17 cellular contexts compared by ENCODE assay signal in the genomic region with DNA sequence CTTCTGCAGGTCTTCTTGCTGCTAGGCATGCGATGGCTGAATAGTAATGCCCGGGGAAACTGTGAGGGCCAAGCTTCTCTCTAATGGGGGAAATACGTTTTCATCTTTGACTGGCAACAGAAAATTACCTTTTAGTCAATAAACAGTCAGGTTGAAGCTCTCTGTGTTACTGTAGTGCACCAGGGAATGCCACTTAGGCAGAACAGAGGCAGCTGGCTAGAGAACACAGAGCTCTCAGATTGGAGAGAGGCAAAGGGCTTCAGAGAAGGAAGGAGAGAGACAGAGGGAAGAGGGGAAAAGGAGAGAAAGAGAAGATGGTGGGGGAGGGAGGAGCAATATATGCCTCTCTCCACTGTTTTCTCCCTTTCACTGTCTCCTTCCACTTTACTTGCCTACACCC. TPM values are rescaled to one million over a fixed set of nuclear protein-coding genes. Genes with fewer than 3 reads are reported as not detected.
DNase-seq lines count a peak whose midpoint lies in the region; ATAC-seq, FAIRE-seq and TF ChIP-seq lines count a peak whose summit lies in the region.
"Had no signal": no experiment of that assay in that cellular context is flagged by ENCODE, and none has a peak within 500 bp of the region (broad histone marks: within the 10 kb centered on the region; RNA-seq: fewer than 3 reads in every experiment).

No MANE protein-coding gene starts in this region.

- BruUV-seq in K562 (replicated peaks; lab: Mats Ljungman, UMichigan), result no TSS peak

- no peak for FAIRE-seq in K562 (lab: Jason Lieb, UNC)
- FAIRE-seq: D721Med had no signal

- H3K79me2 ChIP-seq in K562 (ENCODE audit: control insufficient read depth, insufficient read depth, low read length), result no peaks in the 10 kb centered on the region

- H3K4me1 ChIP-seq in HEK293 (ENCODE audit: control insufficient read depth, insufficient read depth, low read length), result no peaks in the 10 kb centered on the region
- no peaks in the 10 kb centered on the region; a peak in 1 of 5 replicates for H3K4me1 ChIP-seq in K562 (replicated peaks in 1 of 2; ENCODE audit: control insufficient read depth in 2 of 2, insufficient read depth in 2 of 2, low read length in 2 of 2)
- H3K4me1 ChIP-seq in neuron (ENCODE audit: insufficient read depth, low read length), result no peaks in the 10 kb centered on the region
- H3K4me1 ChIP-seq: SJCRH30 had no signal

- H3K36me3 ChIP-seq in HEK293 (ENCODE audit: control insufficient read depth in 2 of 2, insufficient read depth in 1 of 2, low read length in 2 of 2) (no peaks in the 10 kb centered on the region), K562 (ENCODE audit: control insufficient read depth, insufficient read depth, low read length) (no peaks in the 10 kb centered on the region), neuron (ENCODE audit: insufficient read depth, low read length) (no peaks in the 10 kb centered on the region)
- H3K36me3 ChIP-seq: SJCRH30 had no signal

- H4K20me1 ChIP-seq in K562 (replicated peaks; ENCODE audit: control insufficient read depth, insufficient read depth, low read length), result no peaks in the 10 kb centered on the region

- no peak overlapping the region for H3K9ac ChIP-seq in K562 (ENCODE audit: insufficient read depth in 1 of 2, low read depth in 2 of 2, low read length in 2 of 2)
- H3K9ac ChIP-seq: KMS-11 had no signal

- TF ChIP-seq EP300 in K562 (IDR thresholded peaks at IDR 0.05; ENCODE audit: low read length), result no peak

- intact Hi-C loops in K562 (cut with micrococcal nuclease), result no loop called here
- intact Hi-C loops in dorsolateral prefrontal cortex (cut with DNase I), result no loop called here

- in situ Hi-C loops in K562 (cut with MboI), result no loop called here

- TF ChIP-seq CTCF in C4-2B (conservative IDR thresholded peaks at IDR 0.05), result no peak
- no peak for TF ChIP-seq CTCF in HEK293 (tag by site-specific recombination; IDR thresholded peaks at IDR 0.05)
- TF ChIP-seq CTCF in K562 (IDR thresholded peaks at IDR 0.05 in 2 of 3, conservative IDR thresholded peaks at IDR 0.05 in 1 of 3; ENCODE audit: insufficient read depth in 2 of 3, low read depth in 1 of 3, low read length in 3 of 3), result no peak
- no peak for TF ChIP-seq CTCF in dorsolateral prefrontal cortex (IDR thresholded peaks at IDR 0.05 in 54 of 56, conservative IDR thresholded peaks at IDR 0.05 in 2 of 56; ENCODE audit: low read depth in 1 of 56, partially characterized antibody in 56 of 56)

- H3K27ac ChIP-seq in C4-2B, result peak overlapping the region; percentile 86; the same call in 1 of the 2 replicates
- no peak overlapping the region for H3K27ac ChIP-seq in HEK293 (ENCODE audit: extremely low read depth, low read depth, low read length)
- no peak overlapping the region for H3K27ac ChIP-seq in K562 (ENCODE audit: extremely low read depth, low read depth, low read length)
- peak overlapping the region in 1 of 59 donors; percentile 28 for H3K27ac ChIP-seq in dorsolateral prefrontal cortex
- H3K27ac ChIP-seq: KMS-11, SJCRH30 had no signal

- H3K27me3 ChIP-seq in K562 (ENCODE audit: control insufficient read depth in 2 of 2, insufficient read depth in 2 of 2, low read length in 2 of 2), result no peaks in the 10 kb centered on the region
- H3K27me3 ChIP-seq in neuron (ENCODE audit: insufficient read depth, low read length), result no peaks in the 10 kb centered on the region
- no peaks in the 10 kb centered on the region for H3K27me3 ChIP-seq in dorsolateral prefrontal cortex
- H3K27me3 ChIP-seq: SJCRH30 had no signal

- H3K4me3 ChIP-seq in HEK293 (ENCODE audit: low read depth, low read length) (no peak overlapping the region), K562 (no peak overlapping the region), neuron (ENCODE audit: low read length) (no peak overlapping the region), dorsolateral prefrontal cortex (no peak overlapping the region)
- H3K4me3 ChIP-seq: SJCRH30 had no signal

- H2AFZ ChIP-seq in K562 (ENCODE audit: low read depth, low read length), result peak overlapping the region; percentile 11; the same call in 1 of the 2 replicates
- peak overlapping the region; percentile 7 for H2AFZ ChIP-seq in neuron (ENCODE audit: low read depth, low read length)

- H3K9me3 ChIP-seq in HEK293 (ENCODE audit: control insufficient read depth, insufficient read depth, low read depth, low read length), result no peaks in the 10 kb centered on the region
- no peaks in the 10 kb centered on the region for H3K9me3 ChIP-seq in K562 (replicated peaks; ENCODE audit: control insufficient read depth, insufficient read depth, low read depth, low read length)
- no peaks in the 10 kb centered on the region for H3K9me3 ChIP-seq in neuron (ENCODE audit: low read length)
- H3K9me3 ChIP-seq: SJCRH30 had no signal

- ATAC-seq in K562, result peak; percentile 30; the same call in 2 of the 3 replicates
- no peak for ATAC-seq in HG02852 (IDR thresholded peaks at IDR 0.05; ENCODE audit: unreplicated experiment)
- ATAC-seq: Panc1 had no signal

- DNase-seq in K562 (ENCODE audit: extremely low read depth in 1 of 4, low spot score in 3 of 4), result no peak
- DNase-seq in dorsolateral prefrontal cortex, result no peak
- no peak for DNase-seq in retina
- DNase-seq: C1 segment of cervical spinal cord, DMS79 treated with DMSO at 0.1 percent for 48 hours, HFFc6, NCI-H1436, NCI-H2081, NCI-H526, SJCRH30 had no signal

- H3K4me2 ChIP-seq in K562 (ENCODE audit: insufficient read depth, low read length), result no peak overlapping the region
- H3K4me2 ChIP-seq: KMS-11 had no signal

- H3K9me1 ChIP-seq in K562 (ENCODE audit: control insufficient read depth, insufficient read depth, low read length), result no peaks in the 10 kb centered on the region

- CTCF ChIA-PET in HEK293 (lab: Yijun Ruan, JAX) (interaction anchor here (1.5 to 1.7 kb wide), 2 partner anchors 12 to 217 kb away, joined by 7 to 9 read pairs; no protein-coding TSS in a partner anchor), K562 (lab: Yijun Ruan, JAX; ENCODE audit: low intra/inter-chr PET ratio) (no interaction called here)

- POLR2A ChIA-PET in HEK293 (lab: Yijun Ruan, JAX) (no interaction called here), K562 (lab: Yijun Ruan, JAX) (interaction anchor here (0.6 to 0.8 kb wide), 4 partner anchors 8 to 46 kb away, joined by 3 to 5 read pairs (median 4); no protein-coding TSS in a partner anchor)

- TF ChIP-seq POLR2A in K562 (conservative IDR thresholded peaks at IDR 0.05), result no peak

- no peak for TF ChIP-seq RAD21 in K562 (CRISPR knock-in tag; conservative IDR thresholded peaks at IDR 0.05 in 1 of 2, IDR thresholded peaks at IDR 0.05 in 1 of 2)

- 55% methylated on average over 3 of the region's 3 CpGs for WGBS in K562 (ENCODE audit: insufficient coverage, low coverage, missing lambda C conversion rate)

RNA-seq across cellular contexts. Expression of gene HSD17B6, which starts 6.7 kb away (rescaled TPM):
- total RNA-seq in K562 (2011; cell fraction: chromatin; rRNA removed; ENCODE audit: low replicate concordance), result 0.72 and 1.5 TPM in 2 replicates
- 0.66 and 0.83 TPM in 2 replicates for total RNA-seq in K562 (2011; cell fraction: nucleolus; rRNA removed)
- total RNA-seq in K562 (2011; cell fraction: nucleoplasm; rRNA removed), result 3.8 and 4.6 TPM in 2 replicates
- total RNA-seq in K562 (2014; rRNA removed), result 0.94 and 1.1 TPM in 2 replicates
- total RNA-seq in K562 (2014; rRNA removed; fragmentation: Illumina TruSeq; extraction: Trizol), result 0.99 and 1.1 TPM in 2 replicates
- 0.47 and 1.1 TPM in 2 replicates for total RNA-seq in K562 (2015; rRNA removed; fragmentation: Illumina TruSeq; extraction: Trizol)
- 0.85 and 1.3 TPM in 2 replicates for total RNA-seq in K562 (2021)
- polyA plus RNA-seq in K562 (2011; rRNA removed), result 1.4 and 1.7 TPM in 2 replicates
- polyA plus RNA-seq in K562 (2011; cell fraction: cytosol; rRNA removed), result 0.25 and 0.47 TPM in 2 replicates
- polyA plus RNA-seq in K562 (2011; cell fraction: nucleus; rRNA removed), result 0.29 and 0.53 TPM in 2 replicates
- 0.66 and 1.1 TPM in 2 replicates for polyA plus RNA-seq in K562 (2012)
- polyA plus RNA-seq in K562 (2014; fragmentation: Illumina TruSeq; extraction: Trizol), result 0.64 and 0.83 TPM in 2 replicates
- under 1 TPM; 0.53 to 0.94 TPM for polyA plus RNA-seq in K562 (2014; fragmentation: Nextera tagmentation; extraction: Ambion mirVana)
- polyA plus RNA-seq in K562 (2014; rRNA removed), result 0.40 and 0.84 TPM in 2 replicates
- polyA minus RNA-seq in K562 (2011; rRNA and poly(A)+ RNA removed), result 0.53 and 1.1 TPM in 2 replicates
- polyA minus RNA-seq in K562 (2011; cell fraction: cytosol; rRNA and poly(A)+ RNA removed), result not detected in 2 replicates
- not detected in 2 replicates for polyA minus RNA-seq in K562 (2011; cell fraction: nucleus; rRNA and poly(A)+ RNA removed)
- total RNA-seq in dorsolateral prefrontal cortex, result 10 to 100 TPM in 94 of 120 experiments, 1 to 10 TPM in 26; 5.9 to 37.3 (median 12.2) TPM

RNA-seq across cellular contexts. Expression of gene PRIM1, which starts 17.7 kb away (rescaled TPM):
- 116 and 247 TPM in 2 replicates for total RNA-seq in K562 (2011; cell fraction: chromatin; rRNA removed; ENCODE audit: low replicate concordance)
- total RNA-seq in K562 (2011; cell fraction: nucleolus; rRNA removed), result 59.5 and 64.6 TPM in 2 replicates
- total RNA-seq in K562 (2011; cell fraction: nucleoplasm; rRNA removed), result 79.8 and 102 TPM in 2 replicates
- total RNA-seq in K562 (2014; rRNA removed) (65.1 and 67.2 TPM in 2 replicates), K562 (2014; rRNA removed; fragmentation: Illumina TruSeq; extraction: Trizol) (149 and 170 TPM in 2 replicates), K562 (2015; rRNA removed; fragmentation: Illumina TruSeq; extraction: Trizol) (119 and 124 TPM in 2 replicates), K562 (2021) (82.2 and 83.9 TPM in 2 replicates), dorsolateral prefrontal cortex (10 to 100 TPM in 64 of 120 experiments, 1 to 10 TPM in 56; 5.5 to 17.4 (median 10.2) TPM)
- polyA plus RNA-seq in K562 (2011; rRNA removed) (95.7 and 140 TPM in 2 replicates), K562 (2014; fragmentation: Illumina TruSeq; extraction: Trizol) (148 and 152 TPM in 2 replicates), K562 (2014; fragmentation: Nextera tagmentation; extraction: Ambion mirVana) (100 to 1,000 TPM; 175 to 179 TPM), K562 (2014; rRNA removed) (105 and 109 TPM in 2 replicates)
- polyA plus RNA-seq in K562 (2011; cell fraction: cytosol; rRNA removed), result 65.5 and 79.1 TPM in 2 replicates
- 48.2 and 74.4 TPM in 2 replicates for polyA plus RNA-seq in K562 (2011; cell fraction: nucleus; rRNA removed)
- 70.3 and 108 TPM in 2 replicates for polyA plus RNA-seq in K562 (2012)
- 172 TPM in 2 replicates for polyA minus RNA-seq in K562 (2011; rRNA and poly(A)+ RNA removed)
- 31.9 and 46.5 TPM in 2 replicates for polyA minus RNA-seq in K562 (2011; cell fraction: cytosol; rRNA and poly(A)+ RNA removed)
- polyA minus RNA-seq in K562 (2011; cell fraction: nucleus; rRNA and poly(A)+ RNA removed), result 44.2 and 85.0 TPM in 2 replicates

RNA-seq across cellular contexts. Expression of gene NACA, which starts 44.8 kb away (rescaled TPM):
- 132 and 260 TPM in 2 replicates for total RNA-seq in K562 (2011; cell fraction: chromatin; rRNA removed; ENCODE audit: low replicate concordance)
- 93.4 and 98.8 TPM in 2 replicates for total RNA-seq in K562 (2011; cell fraction: nucleolus; rRNA removed)
- total RNA-seq in K562 (2011; cell fraction: nucleoplasm; rRNA removed), result 176 and 303 TPM in 2 replicates
- total RNA-seq in K562 (2014; rRNA removed), result 1,508 and 1,729 TPM in 2 replicates
- total RNA-seq in K562 (2014; rRNA removed; fragmentation: Illumina TruSeq; extraction: Trizol), result 2,249 and 2,401 TPM in 2 replicates
- total RNA-seq in K562 (2015; rRNA removed; fragmentation: Illumina TruSeq; extraction: Trizol), result 2,051 and 2,139 TPM in 2 replicates
- total RNA-seq in K562 (2021), result 1,030 and 1,135 TPM in 2 replicates
- 1,225 and 1,538 TPM in 2 replicates for polyA plus RNA-seq in K562 (2011; rRNA removed)
- polyA plus RNA-seq in K562 (2011; cell fraction: cytosol; rRNA removed), result 364 and 765 TPM in 2 replicates
- polyA plus RNA-seq in K562 (2011; cell fraction: nucleus; rRNA removed), result 212 and 417 TPM in 2 replicates
- 1,935 and 2,376 TPM in 2 replicates for polyA plus RNA-seq in K562 (2012)
- 1,591 and 1,645 TPM in 2 replicates for polyA plus RNA-seq in K562 (2014; fragmentation: Illumina TruSeq; extraction: Trizol)
- 1,000 to 10,000 TPM; 2,280 to 2,416 TPM for polyA plus RNA-seq in K562 (2014; fragmentation: Nextera tagmentation; extraction: Ambion mirVana)
- 1,506 and 1,626 TPM in 2 replicates for polyA plus RNA-seq in K562 (2014; rRNA removed)
- polyA minus RNA-seq in K562 (2011; rRNA and poly(A)+ RNA removed), result 1,074 and 1,137 TPM in 2 replicates
- polyA minus RNA-seq in K562 (2011; cell fraction: cytosol; rRNA and poly(A)+ RNA removed), result 239 and 257 TPM in 2 replicates
- polyA minus RNA-seq in K562 (2011; cell fraction: nucleus; rRNA and poly(A)+ RNA removed), result 60.7 and 154 TPM in 2 replicates
- 100 to 1,000 TPM; 265 to 487 (median 373) TPM for total RNA-seq in dorsolateral prefrontal cortex
